28 cellular contexts compared by ENCODE assay signal in genomic region chr19:32196690-32197420, GRCh38.
"Had no signal": no experiment of that assay in that cellular context is flagged by ENCODE, and none has a peak within 500 bp of the region (broad histone marks: within the 10 kb centered on the region; RNA-seq: fewer than 3 reads in every experiment).

No MANE protein-coding gene starts in this region.

- H3K27me3 Mint-ChIP-seq: activated CD8-positive, alpha-beta memory T cell treated with anti-CD3 and anti-CD28 coated beads, Interleukin-2, amount 10 ng/mL, durations not matched to agents 7 days and 5 days had no signal

- DNase-seq: activated CD4-positive, alpha-beta T cell treated with anti-CD3 and anti-CD28 coated beads for 48 hours; activated CD4-positive, alpha-beta T cell treated with anti-CD3 and anti-CD28 coated beads, Interleukin-2, amount 50 U/mL, for 4 hours; activated CD4-positive, CD25-positive, alpha-beta regulatory T cell treated with anti-CD3 and anti-CD28 coated beads, Interleukin-2, amount 50 U/mL, for 72 hours; activated CD8-positive, alpha-beta memory T cell treated with anti-CD3 and anti-CD28 coated beads, Interleukin-2, amount 10 ng/mL, durations not matched to agents 7 days and 5 days; activated effector memory CD4-positive, alpha-beta T cell treated with Interleukin-2 at 50 U/mL for 16 hours; activated naive CD4-positive, alpha-beta T cell treated with Interleukin-2 at 50 U/mL for 16 hours; activated naive CD8-positive, alpha-beta T cell treated with anti-CD3 and anti-CD28 coated beads, Interleukin-2, amount 50 U/mL, for 24 hours; activated T-cell treated with anti-CD3 and anti-CD28 coated beads, Interleukin-2, amount 50 U/mL, for 24 hours; amniotic stem cell; MM.1S; NCI-H1105; NCI-H1436; NCI-H1694 treated with DMSO at 0.1 percent for 48 hours; NCI-H2029 treated with DMSO at 0.1 percent for 48 hours; NCI-H345; NCI-H510A; NCI-H526 treated with DMSO at 0.1 percent for 48 hours; NK-92 treated with Interleukin-12 subunit alpha and Interleukin-12 subunit beta, amount 100 ng/mL, for 24 hours; OCI-M1; Right ventricle myocardium superior had no signal

- H3K9me3 Mint-ChIP-seq: activated naive CD4-positive, alpha-beta T cell treated with anti-CD3 and anti-CD28 coated beads, Interleukin-2, amount 50 U/mL, for 72 hours; activated naive CD8-positive, alpha-beta T cell treated with anti-CD3 and anti-CD28 coated beads, Interleukin-2, amount 50 U/mL, for 24 hours; activated T-helper 1 cell treated with anti-CD3 and anti-CD28 coated beads, Interleukin-12 subunit alpha, Interleukin-12 subunit beta, Interleukin-2, Interleukin-4 antibody, amounts not matched to agents 30 ng/mL and 10 ng/mL and 1 ng/mL, durations not matched to agents 14 hours and 24 hours and 36 hours; T-helper 1 cell treated with Interleukin-12 subunit alpha and Interleukin-12 subunit beta and Interleukin-4 antibody, amounts not matched to agents 30 μg/mL and 1 μg/mL, for 36 hours had no signal

- H3K27ac Mint-ChIP-seq: activated CD8-positive, alpha-beta memory T cell treated with anti-CD3 and anti-CD28 coated beads, Interleukin-2, amount 10 ng/mL, durations not matched to agents 7 days and 5 days; activated naive CD4-positive, alpha-beta T cell treated with anti-CD3 and anti-CD28 coated beads, Interleukin-2, amount 50 U/mL, for 72 hours; activated naive CD8-positive, alpha-beta T cell treated with anti-CD3 and anti-CD28 coated beads, Interleukin-2, amount 50 U/mL, for 24 hours; activated T-cell treated with anti-CD3 and anti-CD28 coated beads, Interleukin-2, amount 50 U/mL, for 24 hours; activated T-helper 1 cell treated with anti-CD3 and anti-CD28 coated beads, Interleukin-12 subunit alpha, Interleukin-12 subunit beta, Interleukin-2, Interleukin-4 antibody, amounts not matched to agents 30 ng/mL and 10 ng/mL and 1 ng/mL, durations not matched to agents 14 hours and 24 hours and 36 hours; brain; T-helper 1 cell treated with Interleukin-12 subunit alpha and Interleukin-12 subunit beta and Interleukin-4 antibody, amounts not matched to agents 30 μg/mL and 1 μg/mL, for 36 hours; WTC11 had no signal

- H3K36me3 Mint-ChIP-seq: activated CD8-positive, alpha-beta memory T cell treated with anti-CD3 and anti-CD28 coated beads, Interleukin-2, amount 10 ng/mL, durations not matched to agents 7 days and 5 days; activated naive CD4-positive, alpha-beta T cell treated with anti-CD3 and anti-CD28 coated beads, Interleukin-2, amount 50 U/mL, for 72 hours; brain; WTC11 had no signal

- H3K27ac ChIP-seq: RWPE1 had no signal

- H3K4me1 Mint-ChIP-seq: activated naive CD8-positive, alpha-beta T cell treated with anti-CD3 and anti-CD28 coated beads, Interleukin-2, amount 50 U/mL, for 24 hours; WTC11 had no signal

- FAIRE-seq: astrocyte had no signal

- ATAC-seq: activated CD8-positive, alpha-beta memory T cell treated with anti-CD3 and anti-CD28 coated beads, Interleukin-2, amount 10 ng/mL, durations not matched to agents 7 days and 5 days; activated naive CD4-positive, alpha-beta T cell treated with anti-CD3 and anti-CD28 coated beads, Interleukin-2, amount 50 U/mL, for 72 hours; activated naive CD8-positive, alpha-beta T cell treated with anti-CD3 and anti-CD28 coated beads, Interleukin-2, amount 50 U/mL, for 24 hours; Panc1; WTC11 had no signal

- H3K4me3 Mint-ChIP-seq: activated CD8-positive, alpha-beta memory T cell treated with anti-CD3 and anti-CD28 coated beads, Interleukin-2, amount 10 ng/mL, durations not matched to agents 7 days and 5 days; activated naive CD8-positive, alpha-beta T cell treated with anti-CD3 and anti-CD28 coated beads, Interleukin-2, amount 50 U/mL, for 24 hours; activated T-cell treated with anti-CD3 and anti-CD28 coated beads, Interleukin-2, amount 50 U/mL, for 24 hours; activated T-helper 1 cell treated with anti-CD3 and anti-CD28 coated beads, Interleukin-12 subunit alpha, Interleukin-12 subunit beta, Interleukin-2, Interleukin-4 antibody, amounts not matched to agents 30 ng/mL and 10 ng/mL and 1 ng/mL, durations not matched to agents 14 hours and 24 hours and 36 hours; brain; T-helper 1 cell treated with Interleukin-12 subunit alpha and Interleukin-12 subunit beta and Interleukin-4 antibody, amounts not matched to agents 30 μg/mL and 1 μg/mL, for 36 hours; WTC11 had no signal
